In the genomic region with DNA sequence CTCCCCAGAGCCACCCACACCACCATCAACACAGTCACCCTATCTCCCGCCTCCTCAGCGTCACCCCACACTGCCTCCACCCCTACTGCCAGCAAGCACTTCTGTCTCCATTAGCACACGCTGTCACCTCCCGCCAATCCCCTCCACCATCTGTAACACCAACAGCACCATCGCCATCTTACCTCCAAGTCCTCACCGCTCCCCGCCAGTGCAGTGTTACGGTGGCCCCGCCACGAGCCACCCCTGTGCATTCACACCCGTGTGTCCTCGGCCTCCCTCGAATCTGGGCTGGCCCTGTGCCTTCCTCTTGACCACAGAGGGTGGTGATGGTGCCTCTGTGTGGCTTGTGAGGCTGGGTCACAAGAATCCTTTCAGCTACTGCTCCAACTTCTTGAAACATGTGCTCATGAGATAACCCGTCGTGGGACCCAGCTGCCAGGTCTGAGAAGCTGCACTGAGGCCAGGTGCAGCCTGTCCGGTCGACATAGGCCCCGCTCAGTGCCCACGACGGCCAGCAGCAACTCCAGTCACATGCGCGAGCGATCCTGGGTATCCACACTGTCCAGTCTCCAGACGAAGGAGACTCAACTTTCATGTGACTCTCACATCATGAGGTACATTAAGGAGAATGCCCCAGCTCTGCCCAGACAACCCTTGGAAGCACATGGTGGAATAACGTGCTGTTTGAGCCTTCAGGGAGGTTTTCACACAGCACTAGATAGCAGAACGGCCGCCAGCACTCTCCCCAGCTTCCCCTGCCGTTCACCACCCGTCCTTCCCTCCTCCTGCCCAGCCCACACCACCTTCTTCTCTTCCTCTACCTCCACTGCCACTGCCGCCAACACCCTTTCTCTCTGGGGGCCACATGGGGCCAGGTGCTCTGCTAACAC, we compare ENCODE assay signal across 18 cellular contexts.
"Had no signal": no experiment of that assay in that cellular context is flagged by ENCODE, and none has a peak within 500 bp of the region (broad histone marks: within the 10 kb centered on the region; RNA-seq: fewer than 3 reads in every experiment).

No MANE protein-coding gene starts in this region.

- H3K36me3 Mint-ChIP-seq: naive thymus-derived CD4-positive, alpha-beta T cell had no signal

- H3K4me3 Mint-ChIP-seq: activated naive CD4-positive, alpha-beta T cell treated with anti-CD3 and anti-CD28 coated beads for 36 hours; naive thymus-derived CD4-positive, alpha-beta T cell had no signal

- H3K27ac Mint-ChIP-seq: activated naive CD4-positive, alpha-beta T cell treated with anti-CD3 and anti-CD28 coated beads for 36 hours; activated T-helper 2 cell treated with anti-CD3 and anti-CD28 coated beads, Interferon-gamma antibody, Interleukin-2, Interleukin-4, amounts not matched to agents 10 μg/mL and 5 μg/mL and 100 μg/mL, durations not matched to agents 14 hours and 24 hours and 36 hours; naive thymus-derived CD4-positive, alpha-beta T cell had no signal

- H3K36me3 ChIP-seq: thoracic aorta had no signal

- H3K9me3 ChIP-seq: thoracic aorta had no signal

- H3K4me3 ChIP-seq: lung, skin epidermis, thoracic aorta had no signal

- H3K9me3 Mint-ChIP-seq: activated naive CD4-positive, alpha-beta T cell treated with anti-CD3 and anti-CD28 coated beads for 36 hours; activated T-helper 2 cell treated with anti-CD3 and anti-CD28 coated beads, Interferon-gamma antibody, Interleukin-2, Interleukin-4, amounts not matched to agents 10 μg/mL and 5 μg/mL and 100 μg/mL, durations not matched to agents 14 hours and 24 hours and 36 hours had no signal

- H3K27ac ChIP-seq: skin epidermis, thoracic aorta had no signal

- DNase-seq: activated CD4-positive, alpha-beta T cell treated with anti-CD3 and anti-CD28 coated beads, Interleukin-2, amount 50 U/mL, for 1 hour; activated naive CD4-positive, alpha-beta T cell treated with anti-CD3 and anti-CD28 coated beads for 36 hours; effector CD4-positive, alpha-beta T cell; foreskin melanocyte; head of caudate nucleus; left cardiac atrium; midbrain; naive thymus-derived CD4-positive, alpha-beta T cell; occipital lobe; stimulated activated CD4-positive, alpha-beta T cell treated with anti-CD3 and anti-CD28 coated beads, Interleukin-15, amount 100 ng/mL, for 24 hours; stimulated activated CD4-positive, alpha-beta T cell treated with anti-CD3 and anti-CD28 coated beads, Interleukin-4, amount 100 ng/mL, for 1 hour; stimulated activated naive CD4-positive, alpha-beta T cell treated with Interleukin-2 at 50 U/mL for 16 hours; T-helper 9 cell had no signal

- H3K4me1 Mint-ChIP-seq: naive thymus-derived CD4-positive, alpha-beta T cell had no signal

- ATAC-seq: activated CD4-positive, CD25-positive, alpha-beta regulatory T cell treated with anti-CD3 and anti-CD28 coated beads, Interleukin-2, amount 50 U/mL, for 24 hours; left cardiac atrium; naive thymus-derived CD4-positive, alpha-beta T cell had no signal
